18 cellular contexts compared by ENCODE assay signal in the genomic region with DNA sequence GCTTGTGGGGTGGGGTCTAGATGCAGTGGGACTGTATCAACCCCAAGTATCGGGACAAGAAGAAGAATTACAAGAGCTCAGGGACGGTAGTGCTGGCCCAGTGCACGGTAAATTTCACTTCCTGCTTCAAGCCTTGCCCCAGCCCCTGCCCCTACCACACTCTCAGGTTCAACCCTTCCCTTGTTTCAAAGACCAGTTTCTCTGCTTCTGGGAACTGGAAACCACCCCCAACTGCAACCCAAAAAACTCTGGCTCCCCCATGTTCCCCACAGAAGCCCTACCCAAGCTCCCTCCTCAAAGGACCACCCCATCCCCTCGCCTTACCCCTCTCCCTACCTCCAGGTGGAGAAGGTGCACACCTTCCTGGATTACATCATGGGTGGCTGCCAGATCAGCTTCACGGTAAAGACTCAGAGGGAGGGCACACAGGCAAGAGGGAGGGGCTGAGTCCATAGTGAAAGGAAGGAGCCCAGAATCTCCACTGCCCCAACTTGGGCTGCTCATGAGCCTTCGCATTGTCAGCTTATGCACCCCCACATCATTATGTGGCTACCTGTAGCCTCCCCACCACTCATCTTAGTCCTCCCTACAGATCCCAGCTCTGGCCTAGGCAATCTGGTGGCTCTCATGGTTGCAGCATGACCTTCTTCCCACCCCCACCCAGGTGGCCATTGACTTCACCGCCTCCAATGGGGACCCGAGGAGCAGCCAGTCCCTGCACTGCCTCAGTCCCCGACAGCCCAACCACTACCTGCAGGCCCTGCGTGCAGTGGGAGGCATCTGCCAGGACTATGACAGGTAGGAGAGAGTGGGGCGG. TPM values are rescaled to one million over a fixed set of nuclear protein-coding genes. Genes with fewer than 3 reads are reported as not detected.
DNase-seq lines count a peak whose midpoint lies in the region; ATAC-seq and TF ChIP-seq lines count a peak whose summit lies in the region.
"Had no signal": no experiment of that assay in that cellular context is flagged by ENCODE, and none has a peak within 500 bp of the region (broad histone marks: within the 10 kb centered on the region; RNA-seq: fewer than 3 reads in every experiment).

No MANE protein-coding gene starts in this region.

- peak overlapping the region; percentile 22; the same call in 1 of the 2 replicates for H2AFZ ChIP-seq in OCI-LY3 (ENCODE audit: low read depth, low read length)
- peak overlapping the region; percentile 28 for H2AFZ ChIP-seq in parathyroid adenoma
- H2AFZ ChIP-seq: hepatocyte had no signal

- H3K27me3 ChIP-seq in OCI-LY3 (ENCODE audit: low read depth, low read length): no peaks in the 10 kb centered on the region
- no peaks in the 10 kb centered on the region for H3K27me3 ChIP-seq in parathyroid adenoma (ENCODE audit: control insufficient read depth, insufficient read depth, low read length)
- H3K27me3 ChIP-seq in BE2C: no peaks in the 10 kb centered on the region

- H3K36me3 ChIP-seq in OCI-LY3 (replicated peaks; ENCODE audit: low read depth, low read length) (no peaks in the 10 kb centered on the region), parathyroid adenoma (ENCODE audit: control insufficient read depth, insufficient read depth, low read length) (no peaks in the 10 kb centered on the region), BE2C (no peaks in the 10 kb centered on the region)
- H3K36me3 ChIP-seq: esophagus squamous epithelium had no signal

- peak overlapping the region; percentile 31; the same call in 1 of the 2 replicates for H3K9ac ChIP-seq in OCI-LY3 (ENCODE audit: low read length)
- H3K9ac ChIP-seq in parathyroid adenoma: no peak overlapping the region

- H3K27ac ChIP-seq in OCI-LY3 (ENCODE audit: low read length) (no peak overlapping the region), parathyroid adenoma (no peak overlapping the region)
- H3K27ac ChIP-seq: esophagus squamous epithelium, hepatocyte had no signal

- H3K4me2 ChIP-seq in OCI-LY3 (ENCODE audit: low read length) (peak overlapping the region; percentile 69), parathyroid adenoma (ENCODE audit: low read length) (no peak overlapping the region)
- H3K4me2 ChIP-seq: hepatocyte had no signal

- no peak for ATAC-seq in HG03342 (IDR thresholded peaks at IDR 0.05; ENCODE audit: unreplicated experiment)
- ATAC-seq: activated CD4-positive, CD25-positive, alpha-beta regulatory T cell treated with anti-CD3 and anti-CD28 coated beads, Interleukin-2, amount 50 U/mL, for 24 hours had no signal

- H3K4me1 ChIP-seq in OCI-LY3 (ENCODE audit: low read length): peaks cover 23% of the 10 kb centered on the region
- peaks cover 44% of the 10 kb centered on the region for H3K4me1 ChIP-seq in parathyroid adenoma
- peaks cover 15% of the 10 kb centered on the region for H3K4me1 ChIP-seq in BE2C

- no peak for TF ChIP-seq CTCF in GM20000 (IDR thresholded peaks at IDR 0.05; ENCODE audit: extremely low read depth, missing control alignments)
- no peak for TF ChIP-seq CTCF in OCI-LY3 (IDR thresholded peaks at IDR 0.05; ENCODE audit: low read depth, low read length)
- TF ChIP-seq CTCF in parathyroid adenoma (IDR thresholded peaks at IDR 0.05): no peak
- TF ChIP-seq CTCF in BE2C (IDR thresholded peaks at IDR 0.05; ENCODE audit: low read depth, low read length): no peak

- H3K9me3 ChIP-seq in OCI-LY3 (ENCODE audit: insufficient read depth, low read length) (no peaks in the 10 kb centered on the region), parathyroid adenoma (ENCODE audit: control insufficient read depth, low read length) (no peaks in the 10 kb centered on the region), BE2C (no peaks in the 10 kb centered on the region)
- H3K9me3 ChIP-seq: esophagus squamous epithelium had no signal

- no peaks in the 10 kb centered on the region for H3K79me2 ChIP-seq in OCI-LY3 (ENCODE audit: low read length)
- H3K79me2 ChIP-seq in parathyroid adenoma: no peaks in the 10 kb centered on the region
- H3K79me2 ChIP-seq: hepatocyte had no signal

- no peaks in the 10 kb centered on the region for H4K20me1 ChIP-seq in OCI-LY3 (ENCODE audit: insufficient read depth, low read length)

- peak; percentile 47 for DNase-seq in NOMO-1 treated with DMSO at 0.1 percent for 48 hours (lab: John Stamatoyannopoulos, UW; ENCODE audit: unreplicated experiment)
- no peak for DNase-seq in NOMO-1 treated with dmso at 0.1 percent for 144 hours (lab: John Stamatoyannopoulos, UW; ENCODE audit: unreplicated experiment)
- DNase-seq in GM20000 (ENCODE audit: low spot score): peak; percentile 69
- DNase-seq in activated CD8-positive, alpha-beta memory T cell treated with anti-CD3 and anti-CD28 coated beads, Interleukin-2, amount 50 U/mL, for 4 hours: no peak
- no peak for DNase-seq in BE2C
- DNase-seq: activated T-cell treated with anti-CD3 and anti-CD28 coated beads, Interleukin-2, amount 50 U/mL, for 1 hour; aorta; dermis blood vessel endothelial cell; esophagus squamous epithelium; HCEC 1CT; NCI-H446; stimulated activated CD4-positive, alpha-beta T cell treated with anti-CD3 and anti-CD28 coated beads, Interleukin-15, amount 100 ng/mL, for 24 hours; T-helper 1 cell had no signal

- peak overlapping the region; percentile 49 for H3K4me3 ChIP-seq in OCI-LY3 (ENCODE audit: low read length)
- no peak overlapping the region for H3K4me3 ChIP-seq in parathyroid adenoma (ENCODE audit: low read depth, low read length)
- H3K4me3 ChIP-seq in BE2C (ENCODE audit: low read depth, low read length): no peak overlapping the region
- H3K4me3 ChIP-seq: esophagus squamous epithelium, hepatocyte had no signal

RNA-seq across cellular contexts. Expression of gene CPNE6, which starts 4.3 kb away (rescaled TPM):
- polyA plus RNA-seq in BE2C (2012; ENCODE audit: insufficient read depth, insufficient read length, low read depth): not detected
- polyA plus RNA-seq: hepatocyte had no signal

RNA-seq across cellular contexts. Expression of gene PCK2, which starts 18.4 kb away (rescaled TPM):
- polyA plus RNA-seq in BE2C (2012; ENCODE audit: insufficient read depth, insufficient read length, low read depth): 43.9 TPM

RNA-seq across cellular contexts. Expression of gene CARMIL3, which starts 23.9 kb away (rescaled TPM):
- polyA plus RNA-seq in BE2C (2012; ENCODE audit: insufficient read depth, insufficient read length, low read depth): 19.2 TPM
- polyA plus RNA-seq: hepatocyte had no signal

RNA-seq across cellular contexts. Expression of gene DCAF11, which starts 38.9 kb away (rescaled TPM):
- 50.6 TPM for polyA plus RNA-seq in BE2C (2012; ENCODE audit: insufficient read depth, insufficient read length, low read depth)

RNA-seq across cellular contexts. Expression of gene NRL, which starts 39.1 kb away (rescaled TPM):
- polyA plus RNA-seq in BE2C (2012; ENCODE audit: insufficient read depth, insufficient read length, low read depth): 2.8 TPM

Comparison
In these comparisons a context has a peak if more than half of its experiments do, and no peak if none do; other contexts are left out.
1. DNase-seq: peak in NOMO-1 treated with DMSO at 0.1 percent for 48 hours (single experiment) and GM20000 (single experiment); none in NOMO-1 treated with dmso at 0.1 percent for 144 hours (single experiment), activated CD8-positive, alpha-beta memory T cell treated with anti-CD3 and anti-CD28 coated beads, Interleukin-2, amount 50 U/mL, for 4 hours (single experiment) and BE2C (single experiment).